In genomic region chr13:56906909-56907308, GRCh38 we compare ENCODE assay signal across 23 cellular contexts.
"Had no signal": no experiment of that assay in that cellular context is flagged by ENCODE, and none has a peak within 500 bp of the region (broad histone marks: within the 10 kb centered on the region; RNA-seq: fewer than 3 reads in every experiment).

No MANE protein-coding gene starts in this region.

- H3K9ac ChIP-seq: parathyroid adenoma had no signal

- H2AFZ ChIP-seq: hepatocyte, parathyroid adenoma had no signal

- H3K9me3 ChIP-seq: gastroesophageal sphincter, heart left ventricle, left lung, thyroid gland had no signal

- H3K36me3 ChIP-seq: gastroesophageal sphincter, heart left ventricle, left lung, stomach, thyroid gland had no signal

- H3K27ac Mint-ChIP-seq: effector memory CD8-positive, alpha-beta T cell; naive thymus-derived CD8-positive, alpha-beta T cell; nephron progenitor cell; progenitor cell of endocrine pancreas; stimulated activated effector memory CD8-positive, alpha-beta T cell treated with anti-CD3 and anti-CD28 coated beads, Interleukin-12 subunit alpha, Interleukin-12 subunit beta, amount 100 ng/mL, for 72 hours had no signal

- DNase-seq: cerebellar nuclear complex; cortex of kidney; effector memory CD8-positive, alpha-beta T cell; foreskin fibroblast; heart left ventricle; left cardiac atrium; left lung; mesendoderm; naive thymus-derived CD8-positive, alpha-beta T cell; nephron progenitor cell; stimulated activated CD4-positive, alpha-beta T cell treated with anti-CD3 and anti-CD28 coated beads, Interleukin-2, amount 100 ng/mL, for 24 hours; stimulated activated CD4-positive, alpha-beta T cell treated with anti-CD3 and anti-CD28 coated beads, Interleukin-4, amount 100 ng/mL, for 24 hours; stimulated activated naive CD4-positive, alpha-beta T cell treated with Interleukin-2 at 50 U/mL for 16 hours; stomach; thyroid gland had no signal

- H3K4me1 Mint-ChIP-seq: naive thymus-derived CD8-positive, alpha-beta T cell; nephron progenitor cell; stimulated activated effector memory CD8-positive, alpha-beta T cell treated with anti-CD3 and anti-CD28 coated beads, Interleukin-12 subunit alpha, Interleukin-12 subunit beta, amount 100 ng/mL, for 72 hours had no signal

- H3K9me3 Mint-ChIP-seq: effector memory CD8-positive, alpha-beta T cell; nephron progenitor cell had no signal

- H3K4me3 ChIP-seq: gastroesophageal sphincter, heart left ventricle, hepatocyte, left lung, stomach, thyroid gland had no signal

- ATAC-seq: effector memory CD8-positive, alpha-beta T cell; esophagus mucosa; gastroesophageal sphincter; heart left ventricle; left cardiac atrium; left lung; naive thymus-derived CD8-positive, alpha-beta T cell; sciatic nerve; stimulated activated effector memory CD8-positive, alpha-beta T cell treated with anti-CD3 and anti-CD28 coated beads, Interleukin-12 subunit alpha, Interleukin-12 subunit beta, amount 100 ng/mL, for 72 hours had no signal

- H3K36me3 Mint-ChIP-seq: naive thymus-derived CD8-positive, alpha-beta T cell; stimulated activated effector memory CD8-positive, alpha-beta T cell treated with anti-CD3 and anti-CD28 coated beads, Interleukin-12 subunit alpha, Interleukin-12 subunit beta, amount 100 ng/mL, for 72 hours had no signal

- H3K4me3 Mint-ChIP-seq: effector memory CD8-positive, alpha-beta T cell; naive thymus-derived CD8-positive, alpha-beta T cell; nephron progenitor cell; stimulated activated effector memory CD8-positive, alpha-beta T cell treated with anti-CD3 and anti-CD28 coated beads, Interleukin-12 subunit alpha, Interleukin-12 subunit beta, amount 100 ng/mL, for 72 hours had no signal

- H3K27ac ChIP-seq: epithelial cell of prostate, gastroesophageal sphincter, heart left ventricle, left lung, parathyroid adenoma, stomach, thyroid gland had no signal

- H3K27me3 ChIP-seq: gastroesophageal sphincter, heart left ventricle, hepatocyte, left lung, stomach, thyroid gland had no signal

- H3K79me2 ChIP-seq: hepatocyte, parathyroid adenoma had no signal

- H3K27me3 Mint-ChIP-seq: effector memory CD8-positive, alpha-beta T cell; naive thymus-derived CD8-positive, alpha-beta T cell; progenitor cell of endocrine pancreas had no signal

- H3K4me1 ChIP-seq: gastroesophageal sphincter, heart left ventricle, left lung, parathyroid adenoma, stomach, thyroid gland had no signal
